ENCODE assay signal across 32 cellular contexts in the genomic region with DNA sequence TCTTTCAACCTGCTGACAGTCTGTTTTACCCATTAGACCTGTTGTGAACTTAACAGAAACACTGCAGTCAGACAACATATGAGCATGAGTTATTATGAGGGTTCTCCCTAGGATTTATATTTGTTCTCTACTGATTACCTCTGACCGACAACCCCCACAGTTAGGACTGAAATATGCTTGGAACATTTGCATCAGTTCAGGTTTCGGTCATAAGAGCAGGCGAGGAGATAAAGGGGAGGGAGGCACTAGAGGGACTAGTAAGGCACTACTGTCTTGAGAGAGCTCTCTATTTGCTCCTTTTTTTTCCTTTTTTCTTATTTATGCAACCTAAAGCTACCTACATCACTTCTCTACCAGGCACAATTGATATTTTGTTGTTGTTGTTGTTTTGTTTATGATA.
"Had no signal": no experiment of that assay in that cellular context is flagged by ENCODE, and none has a peak within 500 bp of the region (broad histone marks: within the 10 kb centered on the region; RNA-seq: fewer than 3 reads in every experiment).

No MANE protein-coding gene starts in this region.

- H3K4me1 Mint-ChIP-seq: activated B cell treated with CpG ODN at 0.5 μM for 24 hours; activated CD8-positive, alpha-beta memory T cell treated with anti-CD3 and anti-CD28 coated beads, Interleukin-2, amount 10 ng/mL, durations not matched to agents 7 days and 5 days; activated naive CD4-positive, alpha-beta T cell treated with anti-CD3 and anti-CD28 coated beads, Interleukin-2, amount 50 U/mL, for 24 hours; activated naive CD8-positive, alpha-beta T cell treated with anti-CD3 and anti-CD28 coated beads for 36 hours; activated naive CD8-positive, alpha-beta T cell treated with anti-CD3 and anti-CD28 coated beads, Interleukin-2, amount 50 U/mL, for 24 hours had no signal

- H3K9me3 Mint-ChIP-seq: activated B cell treated with CpG ODN at 0.5 μM for 24 hours had no signal

- H3K4me3 ChIP-seq: adrenal gland, body of pancreas, esophagus squamous epithelium, gastroesophageal sphincter, heart right ventricle had no signal

- H3K36me3 Mint-ChIP-seq: activated CD4-positive, alpha-beta memory T cell treated with anti-CD3 and anti-CD28 coated beads for 36 hours; activated CD8-positive, alpha-beta memory T cell treated with anti-CD3 and anti-CD28 coated beads, Interleukin-2, amount 10 ng/mL, durations not matched to agents 7 days and 5 days; activated naive CD4-positive, alpha-beta T cell treated with anti-CD3 and anti-CD28 coated beads, Interleukin-2, amount 50 U/mL, for 24 hours; activated naive CD8-positive, alpha-beta T cell treated with anti-CD3 and anti-CD28 coated beads for 36 hours had no signal

- H3K27ac Mint-ChIP-seq: activated B cell treated with CpG ODN at 0.5 μM for 24 hours; activated CD4-positive, alpha-beta memory T cell treated with anti-CD3 and anti-CD28 coated beads for 36 hours; activated CD8-positive, alpha-beta memory T cell treated with anti-CD3 and anti-CD28 coated beads, Interleukin-2, amount 10 ng/mL, durations not matched to agents 7 days and 5 days; activated CD8-positive, alpha-beta T cell treated with anti-CD3 and anti-CD28 coated beads, Interleukin-2, amount 10 ng/mL, durations not matched to agents 7 days and 5 days; activated naive CD4-positive, alpha-beta T cell treated with anti-CD3 and anti-CD28 coated beads for 36 hours; activated naive CD4-positive, alpha-beta T cell treated with anti-CD3 and anti-CD28 coated beads, Interleukin-2, amount 50 U/mL, for 24 hours; activated naive CD8-positive, alpha-beta T cell treated with anti-CD3 and anti-CD28 coated beads for 36 hours; activated naive CD8-positive, alpha-beta T cell treated with anti-CD3 and anti-CD28 coated beads, Interleukin-2, amount 50 U/mL, for 24 hours; activated T-helper 1 cell treated with anti-CD3 and anti-CD28 coated beads, Interleukin-12 subunit alpha, Interleukin-12 subunit beta, Interleukin-2, Interleukin-4 antibody, amounts not matched to agents 30 ng/mL and 10 ng/mL and 1 ng/mL, durations not matched to agents 14 hours and 24 hours and 36 hours; activated T-helper 2 cell treated with anti-CD3 and anti-CD28 coated beads, Interferon-gamma antibody, Interleukin-2, Interleukin-4, amounts not matched to agents 10 μg/mL and 5 μg/mL and 100 μg/mL, durations not matched to agents 14 hours and 24 hours and 36 hours; T-helper 1 cell treated with Interleukin-12 subunit alpha and Interleukin-12 subunit beta and Interleukin-4 antibody, amounts not matched to agents 30 μg/mL and 1 μg/mL, for 36 hours had no signal

- H3K9me3 ChIP-seq: adrenal gland, body of pancreas, gastroesophageal sphincter, heart right ventricle had no signal

- H3K27me3 ChIP-seq: adrenal gland, body of pancreas, esophagus squamous epithelium, gastroesophageal sphincter, heart right ventricle had no signal

- H3K27me3 Mint-ChIP-seq: activated B cell treated with CpG ODN at 0.5 μM for 24 hours; activated CD4-positive, alpha-beta memory T cell treated with anti-CD3 and anti-CD28 coated beads for 36 hours; activated CD8-positive, alpha-beta memory T cell treated with anti-CD3 and anti-CD28 coated beads, Interleukin-2, amount 10 ng/mL, durations not matched to agents 7 days and 5 days; activated naive CD4-positive, alpha-beta T cell treated with anti-CD3 and anti-CD28 coated beads, Interleukin-2, amount 50 U/mL, for 24 hours; activated naive CD8-positive, alpha-beta T cell treated with anti-CD3 and anti-CD28 coated beads for 36 hours; activated naive CD8-positive, alpha-beta T cell treated with anti-CD3 and anti-CD28 coated beads, Interleukin-2, amount 50 U/mL, for 24 hours had no signal

- DNase-seq: activated B cell treated with CpG ODN at 0.5 μM for 24 hours; activated CD4-positive, alpha-beta memory T cell treated with anti-CD3 and anti-CD28 coated beads for 36 hours; activated CD4-positive, alpha-beta T cell treated with anti-CD3 and anti-CD28 coated beads for 48 hours; activated CD8-positive, alpha-beta memory T cell treated with anti-CD3 and anti-CD28 coated beads, Interleukin-2, amount 10 ng/mL, durations not matched to agents 7 days and 5 days; activated CD8-positive, alpha-beta memory T cell treated with anti-CD3 and anti-CD28 coated beads, Interleukin-2, amount 50 U/mL, for 4 hours; activated CD8-positive, alpha-beta T cell treated with anti-CD3 and anti-CD28 coated beads, Interleukin-2, amount 10 ng/mL, durations not matched to agents 7 days and 5 days; activated effector memory CD4-positive, alpha-beta T cell treated with anti-CD3 and anti-CD28 coated beads, Interleukin-2, amount 50 U/mL, for 16 hours; activated naive CD4-positive, alpha-beta T cell treated with anti-CD3 and anti-CD28 coated beads for 36 hours; activated naive CD8-positive, alpha-beta T cell treated with anti-CD3 and anti-CD28 coated beads for 36 hours; activated naive CD8-positive, alpha-beta T cell treated with anti-CD3 and anti-CD28 coated beads, Interleukin-2, amount 50 U/mL, for 24 hours; activated T-cell treated with anti-CD3 and anti-CD28 coated beads, Interleukin-2, amount 50 U/mL, for 1 hour; activated T-cell treated with anti-CD3 and anti-CD28 coated beads, Interleukin-2, amount 50 U/mL, for 48 hours; adrenal gland; amygdala; aorta; body of pancreas; caudate nucleus; effector CD8-positive, alpha-beta T cell; esophagus squamous epithelium; foreskin melanocyte; heart right ventricle; T-helper 9 cell; WERI-Rb-1 had no signal

- H3K36me3 ChIP-seq: adrenal gland, esophagus squamous epithelium, gastroesophageal sphincter, heart right ventricle, WERI-Rb-1 had no signal

- H3K27ac ChIP-seq: adrenal gland, body of pancreas, epithelial cell of prostate, esophagus squamous epithelium, gastroesophageal sphincter, heart right ventricle, WERI-Rb-1 had no signal

- FAIRE-seq: colon, endometrium, endothelial cell of umbilical vein had no signal

- H3K4me1 ChIP-seq: adrenal gland, body of pancreas, esophagus squamous epithelium, gastroesophageal sphincter, heart right ventricle had no signal

- H3K4me3 Mint-ChIP-seq: activated B cell treated with CpG ODN at 0.5 μM for 24 hours; activated CD4-positive, alpha-beta memory T cell treated with anti-CD3 and anti-CD28 coated beads for 36 hours; activated CD8-positive, alpha-beta memory T cell treated with anti-CD3 and anti-CD28 coated beads, Interleukin-2, amount 10 ng/mL, durations not matched to agents 7 days and 5 days; activated CD8-positive, alpha-beta T cell treated with anti-CD3 and anti-CD28 coated beads, Interleukin-2, amount 10 ng/mL, durations not matched to agents 7 days and 5 days; activated naive CD4-positive, alpha-beta T cell treated with anti-CD3 and anti-CD28 coated beads for 36 hours; activated naive CD4-positive, alpha-beta T cell treated with anti-CD3 and anti-CD28 coated beads, Interleukin-2, amount 50 U/mL, for 24 hours; activated naive CD8-positive, alpha-beta T cell treated with anti-CD3 and anti-CD28 coated beads for 36 hours; activated naive CD8-positive, alpha-beta T cell treated with anti-CD3 and anti-CD28 coated beads, Interleukin-2, amount 50 U/mL, for 24 hours; activated T-helper 1 cell treated with anti-CD3 and anti-CD28 coated beads, Interleukin-12 subunit alpha, Interleukin-12 subunit beta, Interleukin-2, Interleukin-4 antibody, amounts not matched to agents 30 ng/mL and 10 ng/mL and 1 ng/mL, durations not matched to agents 14 hours and 24 hours and 36 hours; T-helper 1 cell treated with Interleukin-12 subunit alpha and Interleukin-12 subunit beta and Interleukin-4 antibody, amounts not matched to agents 30 μg/mL and 1 μg/mL, for 36 hours had no signal
